11 cellular contexts compared by ENCODE assay signal in genomic region chr17:8038954-8039610, GRCh38. TPM values are rescaled to one million over a fixed set of nuclear protein-coding genes. Genes with fewer than 3 reads are reported as not detected.
A peak's percentile ranks its signal among the peaks of the same experiment; 100 is the strongest.
DNase-seq lines count a peak whose midpoint lies in the region; ATAC-seq and TF ChIP-seq lines count a peak whose summit lies in the region.
"Had no signal": no experiment of that assay in that cellular context is flagged by ENCODE, and none has a peak within 500 bp of the region (broad histone marks: within the 10 kb centered on the region; RNA-seq: fewer than 3 reads in every experiment).

Gene ALOX15B (plus strand): TSS chr17:8039059. CDS start chr17:8039156, 97 bp downstream.

- no peaks in the 10 kb centered on the region for H4K20me1 ChIP-seq in mammary epithelial cell (ENCODE audit: insufficient read depth, low read length)

- H3K4me1 ChIP-seq in mammary epithelial cell (ENCODE audit: insufficient read depth, low read length) (peaks cover 32% of the 10 kb centered on the region), skeletal muscle satellite cell (ENCODE audit: control insufficient read depth, insufficient read depth, low read length) (peaks cover 26% of the 10 kb centered on the region)

- H3K9ac ChIP-seq in mammary epithelial cell (ENCODE audit: insufficient read depth, low read length) = peak within 1 kb of the TSS; percentile 58
- H3K9ac ChIP-seq in skeletal muscle satellite cell (ENCODE audit: low read depth, low read length) = no peak within 1 kb of the TSS

- CTCF ChIA-PET in mammary epithelial cell (lab: Charles Lee; ENCODE audit: low non-redundant PET) = no interaction called here

- TF ChIP-seq POLR2A in GM18505 (IDR thresholded peaks at IDR 0.05; ENCODE audit: borderline replicate concordance, extremely low read depth, insufficient read depth, insufficient read length) = no peak

- H3K27ac ChIP-seq in mammary epithelial cell (ENCODE audit: insufficient read depth, low read depth, low read length) = peak within 1 kb of the TSS; percentile 43
- H3K27ac ChIP-seq: Peyer's patch had no signal

- 14% methylated on average over 29 of the region's 37 CpGs for WGBS in mammary epithelial cell (ENCODE audit: low coverage, missing lambda C conversion rate)

- dilution Hi-C loops in mammary epithelial cell (cut with HindIII; ENCODE audit: low sequenced_read_pairs) = no loop called here

- H3K79me2 ChIP-seq in mammary epithelial cell (ENCODE audit: insufficient read depth, low read length) = peaks cover 5% of the 10 kb centered on the region

- no peaks in the 10 kb centered on the region for H3K36me3 ChIP-seq in H7 (replicated peaks; ENCODE audit: control insufficient read depth, insufficient read depth, low read length)
- H3K36me3 ChIP-seq in mammary epithelial cell (ENCODE audit: insufficient read depth, low read length) = peaks cover 3% of the 10 kb centered on the region
- H3K36me3 ChIP-seq in skeletal muscle satellite cell (ENCODE audit: insufficient read depth, low read length) = no peaks in the 10 kb centered on the region
- H3K36me3 ChIP-seq: Peyer's patch had no signal

- H3K27me3 ChIP-seq in H7 (ENCODE audit: control insufficient read depth, insufficient read depth, low read length) (peaks cover 3% of the 10 kb centered on the region; the same call in 1 of the 2 replicates), mammary epithelial cell (ENCODE audit: insufficient read depth, low read length) (no peaks in the 10 kb centered on the region), skeletal muscle satellite cell (ENCODE audit: control insufficient read depth, insufficient read depth, low read length) (peaks cover 22% of the 10 kb centered on the region)
- H3K27me3 ChIP-seq: Peyer's patch had no signal

- TSS peak; percentile 48 for BruUV-seq in mammary epithelial cell (replicated peaks; lab: Mats Ljungman, UMichigan)

- in situ Hi-C loops in mammary epithelial cell (cut with MboI; ENCODE audit: low sequenced_read_pairs in 2 of 2) = no loop called here

- intact Hi-C loops in mammary epithelial cell (cut with micrococcal nuclease) = no loop called here

- H3K4me2 ChIP-seq in mammary epithelial cell (ENCODE audit: insufficient read depth, low read depth, low read length) = peak within 1 kb of the TSS; percentile 98
- peak within 1 kb of the TSS; percentile 71 for H3K4me2 ChIP-seq in skeletal muscle satellite cell (ENCODE audit: low read length)

- no peak for ATAC-seq in HG03521 (IDR thresholded peaks at IDR 0.05; ENCODE audit: unreplicated experiment)
- no peak for ATAC-seq in GM19397 (IDR thresholded peaks at IDR 0.05; ENCODE audit: unreplicated experiment)
- ATAC-seq in GM18505 (IDR thresholded peaks at IDR 0.05; ENCODE audit: unreplicated experiment) = no peak

- peak within 1 kb of the TSS; percentile 95 for H2AFZ ChIP-seq in mammary epithelial cell (ENCODE audit: low read depth, low read length)

- H3K9me3 ChIP-seq in mammary epithelial cell (replicated peaks; ENCODE audit: insufficient read depth, low read length) (no peaks in the 10 kb centered on the region), skeletal muscle satellite cell (replicated peaks; ENCODE audit: low read length) (no peaks in the 10 kb centered on the region)
- H3K9me3 ChIP-seq: Peyer's patch had no signal

- TF ChIP-seq CTCF in mammary epithelial cell (conservative IDR thresholded peaks at IDR 0.05 in 1 of 2, IDR thresholded peaks at IDR 0.05 in 1 of 2; ENCODE audit: extremely low read depth in 1 of 2, insufficient read depth in 1 of 2, low read depth in 1 of 2, low read length in 2 of 2) = no peak

- DNase-seq in H7 = peak; percentile 87
- no peak for DNase-seq in mammary epithelial cell
- peak; percentile 75 for DNase-seq in left kidney (ENCODE audit: low read depth, low spot score)
- no peak for DNase-seq in NCI-H1048 (lab: John Stamatoyannopoulos, UW)
- DNase-seq: erythroblast, NCI-H2171 treated with DMSO at 0.1 percent for 48 hours had no signal

- H3K4me3 ChIP-seq in H7 (ENCODE audit: insufficient read depth, low read depth, low read length) = peak within 1 kb of the TSS; percentile 41; the same call in 1 of the 2 replicates
- peak within 1 kb of the TSS; percentile 75 to 82 (median 79) for H3K4me3 ChIP-seq in mammary epithelial cell (replicated peaks in 1 of 3; ENCODE audit: insufficient read depth in 1 of 3, low read depth in 2 of 3, low read length in 3 of 3)
- H3K4me3 ChIP-seq in skeletal muscle satellite cell (ENCODE audit: low read length) = peak within 1 kb of the TSS; percentile 60

RNA-seq across cellular contexts. Expression of gene ALOX15B, which starts in this region (rescaled TPM):
- total RNA-seq in H7 (2014; rRNA removed; shearing (Covaris generic)) = not detected in 2 replicates
- total RNA-seq in mammary epithelial cell = 10 to 100 TPM; 43.5 to 45.3 TPM
- 83.5 TPM for polyA plus RNA-seq in mammary epithelial cell
- 66.6 TPM for polyA minus RNA-seq in mammary epithelial cell
- 0.76 and 2.6 TPM in 2 replicates for total RNA-seq in skeletal muscle satellite cell (2012; rRNA removed)

Comparison
In these comparisons a context has a peak if more than half of its experiments do, and no peak if none do; other contexts are left out.
1. RNA of gene ALOX15B (total RNA-seq): 43.5 to 45.3 TPM in mammary epithelial cell; not detected in H7; every median in the first group is over 10 times any median in the second.
2. Peak in DNase-seq and H3K4me3 ChIP-seq in H7; RNA of the gene not detected or under 1 TPM.
3. Peak in every context shown above with its lines, with median percentiles within 50 percentile points of each other: H3K4me3 ChIP-seq.